In genomic region chr1:153626929-153627796, GRCh38 we compare ENCODE assay signal across 1 cellular context.
TF ChIP-seq lines count a peak whose summit lies in the region.

Gene S100A13, minus strand, starts transcription at chr1:153627505. Its CDS starts 1,033 bp downstream, at chr1:153626472.

TF ChIP-seq in K562, 482 proteins besides CTCF, POLR2A, EP300 and RAD21 (continued from another document and continues in another):
- no peak for TF ChIP-seq ELK3 (CRISPR knock-in tag; IDR thresholded peaks at IDR 0.05)
- no peak for TF ChIP-seq GATAD2B (IDR thresholded peaks at IDR 0.05; ENCODE audit: borderline replicate concordance)
- no peak; the same call in 1 of the 2 replicates for TF ChIP-seq SMARCE1 (IDR thresholded peaks at IDR 0.05)
- TF ChIP-seq CAMTA2 (CRISPR knock-in tag; conservative IDR thresholded peaks at IDR 0.05), result no peak
- TF ChIP-seq JUND (IDR thresholded peaks at IDR 0.05; ENCODE audit: borderline replicate concordance, low read depth, low read length), result peak; percentile 28; the same call in 1 of the 2 replicates
- no peak; the same call in 2 of the 3 replicates for TF ChIP-seq JUND (tag; IDR thresholded peaks at IDR 0.05; ENCODE audit: borderline replicate concordance, low read depth, low read length)
- 0 out of 2 replicates have a peak, but pooled peaks have one; percentile 23 for TF ChIP-seq TOE1 (IDR thresholded peaks at IDR 0.05; ENCODE audit: borderline replicate concordance)
- TF ChIP-seq TOE1 (CRISPR knock-in tag; IDR thresholded peaks at IDR 0.05; ENCODE audit: borderline replicate concordance, low read depth), result no peak
- 0 out of 2 replicates have a peak, but pooled peaks have one; percentile 39 for TF ChIP-seq KLF1 (tag; IDR thresholded peaks at IDR 0.05)
- peak; percentile 51; the same call in 1 of the 2 replicates for TF ChIP-seq NCOR1 (IDR thresholded peaks at IDR 0.05)
- no peak for TF ChIP-seq ILF3 (IDR thresholded peaks at IDR 0.05; ENCODE audit: borderline replicate concordance)
- no peak for TF ChIP-seq PRPF4 (IDR thresholded peaks at IDR 0.05; ENCODE audit: insufficient read depth, low read depth, low read length, poor library complexity, severe bottlenecking)
- TF ChIP-seq NRF1 (conservative IDR thresholded peaks at IDR 0.05 in 1 of 2, IDR thresholded peaks at IDR 0.05 in 1 of 2), result no peak; a peak in 1 of 4 replicates
- TF ChIP-seq PML (IDR thresholded peaks at IDR 0.05; ENCODE audit: low read length), result peak; percentile 51; the same call in 1 of the 2 replicates
- TF ChIP-seq ZNF75A (CRISPR knock-in tag; IDR thresholded peaks at IDR 0.05), result no peak
- no peak for TF ChIP-seq TFE3 (CRISPR knock-in tag; IDR thresholded peaks at IDR 0.05)
- TF ChIP-seq ZNF609 (CRISPR knock-in tag; IDR thresholded peaks at IDR 0.05; ENCODE audit: borderline replicate concordance), result 0 out of 2 replicates have a peak, but pooled peaks have one; percentile 37
- no peak for TF ChIP-seq CHD7 (IDR thresholded peaks at IDR 0.05; ENCODE audit: low read depth, low read length)
- no peak for TF ChIP-seq TCF3 (CRISPR knock-in tag; IDR thresholded peaks at IDR 0.05)
- no peak for TF ChIP-seq SNAPC5 (CRISPR knock-in tag; IDR thresholded peaks at IDR 0.05)
- TF ChIP-seq NONO (IDR thresholded peaks at IDR 0.05; ENCODE audit: low read depth in 2 of 2, low read length in 1 of 2), result peak in 1 of 2 experiments; percentile 15; a peak in 1 of 4 replicates
- TF ChIP-seq THRA (IDR thresholded peaks at IDR 0.05), result no peak
- no peak for TF ChIP-seq CBX8 (IDR thresholded peaks at IDR 0.05; ENCODE audit: borderline replicate concordance, extremely low read depth, low read depth, low read length, poor library complexity, severe bottlenecking)
- no peak for TF ChIP-seq ZNF124 (CRISPR knock-in tag; IDR thresholded peaks at IDR 0.05)
- peak; percentile 33 for TF ChIP-seq PRDM10 (IDR thresholded peaks at IDR 0.05; ENCODE audit: partially characterized antibody)
- 0 out of 3 replicates have a peak, but pooled peaks of 1 of the 2 experiments have one; percentile 40 for TF ChIP-seq CBX3 (IDR thresholded peaks at IDR 0.05; ENCODE audit: borderline replicate concordance in 1 of 2, low read length in 2 of 2)
- TF ChIP-seq EP400 (IDR thresholded peaks at IDR 0.05), result peak; percentile 72
- TF ChIP-seq KAT8 (IDR thresholded peaks at IDR 0.05; ENCODE audit: low read depth), result no peak
- TF ChIP-seq SPI1 (IDR thresholded peaks at IDR 0.05; ENCODE audit: borderline replicate concordance, low read depth, low read length), result no peak
- peak in 1 of 2 experiments; percentile 82; a peak in 3 of 4 replicates for TF ChIP-seq MAZ (CRISPR knock-in tag; conservative IDR thresholded peaks at IDR 0.05 in 1 of 2, IDR thresholded peaks at IDR 0.05 in 1 of 2)
